In the genomic region with DNA sequence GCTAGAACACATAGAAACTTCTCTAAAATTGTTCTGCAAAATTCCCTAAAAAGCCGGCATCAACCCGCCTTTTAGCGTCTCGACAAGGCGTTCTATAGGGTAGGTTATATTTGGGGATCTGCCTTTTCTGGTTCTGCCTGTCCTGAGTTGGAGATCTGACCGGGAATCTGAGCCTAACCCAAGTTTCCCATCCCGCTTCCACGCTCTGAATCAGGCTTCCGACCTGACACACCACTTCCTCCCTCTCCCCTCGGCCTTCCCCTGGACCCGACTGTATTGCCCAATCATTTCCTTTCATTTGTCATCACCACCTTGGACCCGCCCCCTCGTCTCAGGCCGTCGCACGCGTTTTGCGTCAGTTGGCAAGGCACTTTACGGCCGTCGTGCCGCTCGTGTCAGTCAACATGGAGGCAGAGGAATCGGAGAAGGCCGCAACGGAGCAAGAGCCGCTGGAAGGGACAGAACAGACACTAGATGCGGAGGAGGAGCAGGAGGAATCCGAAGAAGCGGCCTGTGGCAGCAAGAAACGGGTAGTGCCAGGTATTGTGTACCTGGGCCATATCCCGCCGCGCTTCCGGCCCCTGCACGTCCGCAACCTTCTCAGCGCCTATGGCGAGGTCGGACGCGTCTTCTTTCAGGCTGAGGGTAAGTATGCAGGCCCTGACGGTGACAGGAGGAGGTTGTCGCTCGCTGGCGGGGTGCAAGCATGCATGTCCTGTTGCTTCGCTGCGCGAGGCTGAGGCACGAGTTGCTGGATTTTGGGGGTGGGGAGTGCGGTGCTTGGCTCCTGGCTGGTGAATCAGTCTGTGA, we compare ENCODE assay signal across 1 cellular context.
A peak's percentile ranks its signal among the peaks of the same experiment; 100 is the strongest.
TF ChIP-seq lines count a peak whose summit lies in the region.

A gene (plus strand): TSS at position 375 of the 810 bp plus-strand sequence. CDS start 30 bp downstream, at position 405.

TF ChIP-seq in HepG2, 621 proteins besides CTCF, POLR2A, EP300 and RAD21 (continued from another document and continues in another):
- no peak for TF ChIP-seq NONO (IDR thresholded peaks at IDR 0.05)
- TF ChIP-seq NONO (CRISPR knock-in tag; conservative IDR thresholded peaks at IDR 0.05), result peak; percentile 100
- TF ChIP-seq, protein P1, sequence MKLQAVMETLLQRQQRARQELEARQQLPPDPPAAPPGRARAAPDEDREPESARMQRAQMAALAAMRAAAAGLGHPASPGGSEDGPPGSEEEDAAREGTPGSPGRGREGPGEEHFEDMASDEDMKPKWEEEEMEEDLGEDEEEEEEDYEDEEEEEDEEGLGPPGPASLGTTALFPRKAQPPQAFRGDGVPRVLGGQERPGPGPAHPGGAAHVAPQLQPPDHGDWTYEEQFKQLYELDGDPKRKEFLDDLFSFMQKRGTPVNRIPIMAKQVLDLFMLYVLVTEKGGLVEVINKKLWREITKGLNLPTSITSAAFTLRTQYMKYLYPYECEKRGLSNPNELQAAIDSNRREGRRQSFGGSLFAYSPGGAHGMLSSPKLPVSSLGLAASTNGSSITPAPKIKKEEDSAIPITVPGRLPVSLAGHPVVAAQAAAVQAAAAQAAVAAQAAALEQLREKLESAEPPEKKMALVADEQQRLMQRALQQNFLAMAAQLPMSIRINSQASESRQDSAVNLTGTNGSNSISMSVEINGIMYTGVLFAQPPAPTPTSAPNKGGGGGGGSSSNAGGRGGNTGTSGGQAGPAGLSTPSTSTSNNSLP (IDR thresholded peaks at IDR 0.05; ENCODE audit: low read depth, low read length), result peak; percentile 87
- TF ChIP-seq MAFG (CRISPR knock-in tag; IDR thresholded peaks at IDR 0.05), result no peak
- TF ChIP-seq SIX1 (CRISPR knock-in tag; IDR thresholded peaks at IDR 0.05; ENCODE audit: borderline replicate concordance), result peak; percentile 64
- TF ChIP-seq ZNF652 (CRISPR knock-in tag; IDR thresholded peaks at IDR 0.05; ENCODE audit: borderline replicate concordance, low read depth), result peak; percentile 66
- TF ChIP-seq ZNF292 (CRISPR knock-in tag; IDR thresholded peaks at IDR 0.05; ENCODE audit: borderline replicate concordance, low read depth), result peak; percentile 67; the same call in 1 of the 2 replicates
- TF ChIP-seq HDAC1 (CRISPR knock-in tag; IDR thresholded peaks at IDR 0.05), result peak; percentile 100
- 0 out of 2 replicates have a peak, but pooled peaks have one; percentile 95 for TF ChIP-seq ZNF737 (CRISPR knock-in tag; IDR thresholded peaks at IDR 0.05; ENCODE audit: borderline replicate concordance)
- TF ChIP-seq RARG (CRISPR knock-in tag; IDR thresholded peaks at IDR 0.05; ENCODE audit: low read depth), result no peak
- peak; percentile 16; the same call in 1 of the 2 replicates for TF ChIP-seq HNF4G (IDR thresholded peaks at IDR 0.05; ENCODE audit: borderline replicate concordance, low read depth, low read length)
- TF ChIP-seq HNF4G (CRISPR knock-in tag; IDR thresholded peaks at IDR 0.05; ENCODE audit: borderline replicate concordance, low read depth), result peak; percentile 63; the same call in 1 of the 2 replicates
- TF ChIP-seq ZNF674 (CRISPR knock-in tag; IDR thresholded peaks at IDR 0.05; ENCODE audit: low read depth), result no peak
- TF ChIP-seq RXRB (CRISPR knock-in tag; IDR thresholded peaks at IDR 0.05; ENCODE audit: borderline replicate concordance), result peak; percentile 91
- TF ChIP-seq MIXL1 (CRISPR knock-in tag; IDR thresholded peaks at IDR 0.05), result peak; percentile 94
- peak; percentile 94 for TF ChIP-seq ZNF792 (CRISPR knock-in tag; IDR thresholded peaks at IDR 0.05)
- TF ChIP-seq, protein P2, sequence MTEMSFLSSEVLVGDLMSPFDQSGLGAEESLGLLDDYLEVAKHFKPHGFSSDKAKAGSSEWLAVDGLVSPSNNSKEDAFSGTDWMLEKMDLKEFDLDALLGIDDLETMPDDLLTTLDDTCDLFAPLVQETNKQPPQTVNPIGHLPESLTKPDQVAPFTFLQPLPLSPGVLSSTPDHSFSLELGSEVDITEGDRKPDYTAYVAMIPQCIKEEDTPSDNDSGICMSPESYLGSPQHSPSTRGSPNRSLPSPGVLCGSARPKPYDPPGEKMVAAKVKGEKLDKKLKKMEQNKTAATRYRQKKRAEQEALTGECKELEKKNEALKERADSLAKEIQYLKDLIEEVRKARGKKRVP (CRISPR knock-in tag; IDR thresholded peaks at IDR 0.05), result peak in 1 of 2 experiments; percentile 92; a peak in 2 of 4 replicates
- TF ChIP-seq, protein P3, sequence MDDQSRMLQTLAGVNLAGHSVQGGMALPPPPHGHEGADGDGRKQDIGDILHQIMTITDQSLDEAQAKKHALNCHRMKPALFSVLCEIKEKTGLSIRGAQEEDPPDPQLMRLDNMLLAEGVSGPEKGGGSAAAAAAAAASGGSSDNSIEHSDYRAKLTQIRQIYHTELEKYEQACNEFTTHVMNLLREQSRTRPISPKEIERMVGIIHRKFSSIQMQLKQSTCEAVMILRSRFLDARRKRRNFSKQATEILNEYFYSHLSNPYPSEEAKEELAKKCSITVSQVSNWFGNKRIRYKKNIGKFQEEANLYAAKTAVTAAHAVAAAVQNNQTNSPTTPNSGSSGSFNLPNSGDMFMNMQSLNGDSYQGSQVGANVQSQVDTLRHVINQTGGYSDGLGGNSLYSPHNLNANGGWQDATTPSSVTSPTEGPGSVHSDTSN (CRISPR knock-in tag; IDR thresholded peaks at IDR 0.05; ENCODE audit: borderline replicate concordance), result no peak
- TF ChIP-seq, protein P4, sequence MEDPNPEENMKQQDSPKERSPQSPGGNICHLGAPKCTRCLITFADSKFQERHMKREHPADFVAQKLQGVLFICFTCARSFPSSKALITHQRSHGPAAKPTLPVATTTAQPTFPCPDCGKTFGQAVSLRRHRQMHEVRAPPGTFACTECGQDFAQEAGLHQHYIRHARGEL (CRISPR knock-in tag; IDR thresholded peaks at IDR 0.05), result peak; percentile 60; the same call in 1 of the 2 replicates
- peak; percentile 71; the same call in 1 of the 2 replicates for TF ChIP-seq ZNF615 (CRISPR knock-in tag; IDR thresholded peaks at IDR 0.05; ENCODE audit: borderline replicate concordance)
- TF ChIP-seq, protein P5, sequence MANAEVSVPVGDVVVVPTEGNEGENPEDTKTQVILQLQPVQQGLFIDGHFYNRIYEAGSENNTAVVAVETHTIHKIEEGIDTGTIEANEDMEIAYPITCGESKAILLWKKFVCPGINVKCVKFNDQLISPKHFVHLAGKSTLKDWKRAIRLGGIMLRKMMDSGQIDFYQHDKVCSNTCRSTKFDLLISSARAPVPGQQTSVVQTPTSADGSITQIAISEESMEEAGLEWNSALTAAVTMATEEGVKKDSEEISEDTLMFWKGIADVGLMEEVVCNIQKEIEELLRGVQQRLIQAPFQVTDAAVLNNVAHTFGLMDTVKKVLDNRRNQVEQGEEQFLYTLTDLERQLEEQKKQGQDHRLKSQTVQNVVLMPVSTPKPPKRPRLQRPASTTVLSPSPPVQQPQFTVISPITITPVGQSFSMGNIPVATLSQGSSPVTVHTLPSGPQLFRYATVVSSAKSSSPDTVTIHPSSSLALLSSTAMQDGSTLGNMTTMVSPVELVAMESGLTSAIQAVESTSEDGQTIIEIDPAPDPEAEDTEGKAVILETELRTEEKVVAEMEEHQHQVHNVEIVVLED (CRISPR knock-in tag; IDR thresholded peaks at IDR 0.05; ENCODE audit: borderline replicate concordance), result peak; percentile 92
- TF ChIP-seq DNMT1 (CRISPR knock-in tag; IDR thresholded peaks at IDR 0.05), result no peak; the same call in 1 of the 2 replicates
- TF ChIP-seq, protein P6, sequence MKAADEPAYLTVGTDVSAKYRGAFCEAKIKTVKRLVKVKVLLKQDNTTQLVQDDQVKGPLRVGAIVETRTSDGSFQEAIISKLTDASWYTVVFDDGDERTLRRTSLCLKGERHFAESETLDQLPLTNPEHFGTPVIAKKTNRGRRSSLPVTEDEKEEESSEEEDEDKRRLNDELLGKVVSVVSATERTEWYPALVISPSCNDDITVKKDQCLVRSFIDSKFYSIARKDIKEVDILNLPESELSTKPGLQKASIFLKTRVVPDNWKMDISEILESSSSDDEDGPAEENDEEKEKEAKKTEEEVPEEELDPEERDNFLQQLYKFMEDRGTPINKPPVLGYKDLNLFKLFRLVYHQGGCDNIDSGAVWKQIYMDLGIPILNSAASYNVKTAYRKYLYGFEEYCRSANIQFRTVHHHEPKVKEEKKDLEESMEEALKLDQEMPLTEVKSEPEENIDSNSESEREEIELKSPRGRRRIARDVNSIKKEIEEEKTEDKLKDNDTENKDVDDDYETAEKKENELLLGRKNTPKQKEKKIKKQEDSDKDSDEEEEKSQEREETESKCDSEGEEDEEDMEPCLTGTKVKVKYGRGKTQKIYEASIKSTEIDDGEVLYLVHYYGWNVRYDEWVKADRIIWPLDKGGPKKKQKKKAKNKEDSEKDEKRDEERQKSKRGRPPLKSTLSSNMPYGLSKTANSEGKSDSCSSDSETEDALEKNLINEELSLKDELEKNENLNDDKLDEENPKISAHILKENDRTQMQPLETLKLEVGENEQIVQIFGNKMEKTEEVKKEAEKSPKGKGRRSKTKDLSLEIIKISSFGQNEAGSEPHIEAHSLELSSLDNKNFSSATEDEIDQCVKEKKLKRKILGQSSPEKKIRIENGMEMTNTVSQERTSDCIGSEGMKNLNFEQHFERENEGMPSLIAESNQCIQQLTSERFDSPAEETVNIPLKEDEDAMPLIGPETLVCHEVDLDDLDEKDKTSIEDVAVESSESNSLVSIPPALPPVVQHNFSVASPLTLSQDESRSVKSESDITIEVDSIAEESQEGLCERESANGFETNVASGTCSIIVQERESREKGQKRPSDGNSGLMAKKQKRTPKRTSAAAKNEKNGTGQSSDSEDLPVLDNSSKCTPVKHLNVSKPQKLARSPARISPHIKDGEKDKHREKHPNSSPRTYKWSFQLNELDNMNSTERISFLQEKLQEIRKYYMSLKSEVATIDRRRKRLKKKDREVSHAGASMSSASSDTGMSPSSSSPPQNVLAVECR (CRISPR knock-in tag; IDR thresholded peaks at IDR 0.05; ENCODE audit: borderline replicate concordance), result peak; percentile 97
- TF ChIP-seq ZBTB42 (CRISPR knock-in tag; IDR thresholded peaks at IDR 0.05), result no peak
- TF ChIP-seq ZNF451 (CRISPR knock-in tag; IDR thresholded peaks at IDR 0.05), result peak; percentile 64; the same call in 1 of the 2 replicates
- TF ChIP-seq, protein P7, sequence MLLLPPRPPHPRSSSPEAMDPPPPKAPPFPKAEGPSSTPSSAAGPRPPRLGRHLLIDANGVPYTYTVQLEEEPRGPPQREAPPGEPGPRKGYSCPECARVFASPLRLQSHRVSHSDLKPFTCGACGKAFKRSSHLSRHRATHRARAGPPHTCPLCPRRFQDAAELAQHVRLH (CRISPR knock-in tag; IDR thresholded peaks at IDR 0.05; ENCODE audit: borderline replicate concordance, low read depth), result peak; percentile 99
- TF ChIP-seq FOXA1 (IDR thresholded peaks at IDR 0.05), result no peak
- peak; percentile 98 for TF ChIP-seq FOXA1 (CRISPR knock-in tag; IDR thresholded peaks at IDR 0.05)
- no peak for TF ChIP-seq NFATC3 (CRISPR knock-in tag; IDR thresholded peaks at IDR 0.05)
- no peak for TF ChIP-seq HNRNPK (IDR thresholded peaks at IDR 0.05; ENCODE audit: low read depth, low read length, poor library complexity, severe bottlenecking)
- peak; percentile 90 for TF ChIP-seq FOSL2 (CRISPR knock-in tag; IDR thresholded peaks at IDR 0.05)
- TF ChIP-seq NFE2L1 (CRISPR knock-in tag; IDR thresholded peaks at IDR 0.05; ENCODE audit: borderline replicate concordance), result peak; percentile 67; the same call in 1 of the 2 replicates
- no peak for TF ChIP-seq XBP1 (CRISPR knock-in tag; IDR thresholded peaks at IDR 0.05)
- TF ChIP-seq, protein P8, sequence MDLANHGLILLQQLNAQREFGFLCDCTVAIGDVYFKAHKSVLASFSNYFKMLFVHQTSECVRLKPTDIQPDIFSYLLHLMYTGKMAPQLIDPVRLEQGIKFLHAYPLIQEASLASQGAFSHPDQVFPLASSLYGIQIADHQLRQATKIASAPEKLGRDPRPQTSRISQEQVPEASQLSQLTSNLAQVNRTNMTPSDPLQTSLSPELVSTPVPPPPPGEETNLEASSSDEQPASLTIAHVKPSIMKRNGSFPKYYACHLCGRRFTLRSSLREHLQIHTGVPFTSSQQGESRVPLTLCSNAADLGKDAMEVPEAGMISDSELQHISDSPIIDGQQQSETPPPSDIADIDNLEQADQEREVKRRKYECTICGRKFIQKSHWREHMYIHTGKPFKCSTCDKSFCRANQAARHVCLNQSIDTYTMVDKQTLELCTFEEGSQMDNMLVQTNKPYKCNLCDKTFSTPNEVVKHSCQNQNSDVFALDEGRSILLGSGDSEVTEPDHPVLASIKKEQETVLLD (CRISPR knock-in tag; IDR thresholded peaks at IDR 0.05; ENCODE audit: low read depth), result peak; percentile 69; the same call in 1 of the 2 replicates
- TF ChIP-seq, protein P9, sequence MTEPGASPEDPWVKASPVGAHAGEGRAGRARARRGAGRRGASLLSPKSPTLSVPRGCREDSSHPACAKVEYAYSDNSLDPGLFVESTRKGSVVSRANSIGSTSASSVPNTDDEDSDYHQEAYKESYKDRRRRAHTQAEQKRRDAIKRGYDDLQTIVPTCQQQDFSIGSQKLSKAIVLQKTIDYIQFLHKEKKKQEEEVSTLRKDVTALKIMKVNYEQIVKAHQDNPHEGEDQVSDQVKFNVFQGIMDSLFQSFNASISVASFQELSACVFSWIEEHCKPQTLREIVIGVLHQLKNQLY (CRISPR knock-in tag; IDR thresholded peaks at IDR 0.05), result peak; percentile 75
- peak; percentile 89 for TF ChIP-seq ZMYM3 (CRISPR knock-in tag; IDR thresholded peaks at IDR 0.05)
- TF ChIP-seq HNRNPH1 (optimal IDR thresholded peaks at IDR 0.05; ENCODE audit: low read depth, low read length), result peak; percentile 69
- TF ChIP-seq NFIB (CRISPR knock-in tag; IDR thresholded peaks at IDR 0.05; ENCODE audit: borderline replicate concordance), result no peak
- peak; percentile 99 for TF ChIP-seq YEATS2 (CRISPR knock-in tag; IDR thresholded peaks at IDR 0.05; ENCODE audit: borderline replicate concordance)
- TF ChIP-seq, protein P10, sequence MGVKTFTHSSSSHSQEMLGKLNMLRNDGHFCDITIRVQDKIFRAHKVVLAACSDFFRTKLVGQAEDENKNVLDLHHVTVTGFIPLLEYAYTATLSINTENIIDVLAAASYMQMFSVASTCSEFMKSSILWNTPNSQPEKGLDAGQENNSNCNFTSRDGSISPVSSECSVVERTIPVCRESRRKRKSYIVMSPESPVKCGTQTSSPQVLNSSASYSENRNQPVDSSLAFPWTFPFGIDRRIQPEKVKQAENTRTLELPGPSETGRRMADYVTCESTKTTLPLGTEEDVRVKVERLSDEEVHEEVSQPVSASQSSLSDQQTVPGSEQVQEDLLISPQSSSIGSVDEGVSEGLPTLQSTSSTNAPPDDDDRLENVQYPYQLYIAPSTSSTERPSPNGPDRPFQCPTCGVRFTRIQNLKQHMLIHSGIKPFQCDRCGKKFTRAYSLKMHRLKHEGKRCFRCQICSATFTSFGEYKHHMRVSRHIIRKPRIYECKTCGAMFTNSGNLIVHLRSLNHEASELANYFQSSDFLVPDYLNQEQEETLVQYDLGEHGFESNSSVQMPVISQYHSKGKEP (CRISPR knock-in tag; IDR thresholded peaks at IDR 0.05), result 0 out of 2 replicates have a peak, but pooled peaks have one; percentile 58
- TF ChIP-seq ZNF460 (CRISPR knock-in tag; IDR thresholded peaks at IDR 0.05; ENCODE audit: borderline replicate concordance), result no peak; the same call in 1 of the 2 replicates
- peak; percentile 96 for TF ChIP-seq ZNF672 (CRISPR knock-in tag; IDR thresholded peaks at IDR 0.05)
- peak; percentile 90 for TF ChIP-seq KLF9 (CRISPR knock-in tag; IDR thresholded peaks at IDR 0.05; ENCODE audit: low read depth)
- TF ChIP-seq, protein P11, sequence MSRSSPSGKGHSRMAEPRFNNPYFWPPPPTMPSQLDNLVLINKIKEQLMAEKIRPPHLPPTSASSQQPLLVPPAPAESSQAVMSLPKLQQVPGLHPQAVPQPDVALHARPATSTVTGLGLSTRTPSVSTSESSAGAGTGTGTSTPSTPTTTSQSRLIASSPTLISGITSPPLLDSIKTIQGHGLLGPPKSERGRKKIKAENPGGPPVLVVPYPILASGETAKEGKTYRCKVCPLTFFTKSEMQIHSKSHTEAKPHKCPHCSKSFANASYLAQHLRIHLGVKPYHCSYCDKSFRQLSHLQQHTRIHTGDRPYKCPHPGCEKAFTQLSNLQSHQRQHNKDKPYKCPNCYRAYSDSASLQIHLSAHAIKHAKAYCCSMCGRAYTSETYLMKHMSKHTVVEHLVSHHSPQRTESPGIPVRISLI (CRISPR knock-in tag; IDR thresholded peaks at IDR 0.05; ENCODE audit: borderline replicate concordance), result peak; percentile 39; the same call in 1 of the 2 replicates
- peak; percentile 100 for TF ChIP-seq GATAD1 (CRISPR knock-in tag; IDR thresholded peaks at IDR 0.05)
